ENCODE assay signal across 17 cellular contexts in the genomic region with DNA sequence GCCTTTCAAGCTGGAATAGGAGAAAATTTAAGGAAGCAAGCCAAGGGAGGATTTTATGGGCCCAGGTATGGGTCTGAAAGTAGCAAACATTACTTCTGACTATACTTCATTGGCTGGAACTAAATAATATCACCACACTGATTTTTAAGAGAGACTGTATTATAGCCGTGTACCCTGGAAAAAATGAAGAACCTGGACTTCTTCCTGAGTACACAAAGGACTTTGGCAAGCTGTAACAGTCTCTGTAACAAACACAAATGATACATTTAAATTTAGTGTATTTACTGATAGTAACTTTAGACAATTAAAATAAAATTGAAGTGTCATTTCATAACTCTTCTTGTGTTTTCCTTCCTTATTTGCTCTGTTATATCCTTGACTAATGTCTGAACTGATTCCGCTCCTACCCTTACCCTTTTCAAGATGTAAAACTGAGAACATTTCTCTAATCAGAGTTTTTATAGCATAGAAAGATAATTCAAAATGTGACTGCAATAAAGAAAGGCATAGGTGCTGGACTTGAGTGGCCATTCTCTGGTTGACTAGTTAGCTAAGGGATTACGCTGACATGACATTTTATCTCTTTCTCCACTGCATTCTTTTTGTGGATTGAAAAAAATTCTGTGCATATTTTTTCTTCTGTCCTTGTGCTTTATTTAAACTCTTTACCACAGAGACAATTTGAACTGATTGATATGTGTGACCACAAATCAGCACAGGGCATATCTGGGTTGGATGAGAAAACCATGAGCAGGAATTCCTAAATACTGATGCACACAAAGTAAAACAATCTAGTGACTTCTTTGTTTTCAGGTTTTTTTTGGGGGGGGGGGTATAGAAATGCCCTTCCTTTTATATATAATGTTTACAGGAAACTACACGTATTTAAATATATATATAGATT.
A peak's percentile ranks its signal among the peaks of the same experiment; 100 is the strongest.
DNase-seq lines count a peak whose midpoint lies in the region; ATAC-seq and TF ChIP-seq lines count a peak whose summit lies in the region.
"Had no signal": no experiment of that assay in that cellular context is flagged by ENCODE, and none has a peak within 500 bp of the region (broad histone marks: within the 10 kb centered on the region; RNA-seq: fewer than 3 reads in every experiment).

No MANE protein-coding gene starts in this region.

- H3K4me2 ChIP-seq in SK-N-SH (no peak overlapping the region), fibroblast of lung (ENCODE audit: extremely low read depth, insufficient read depth, low read length) (no peak overlapping the region), hepatocyte (no peak overlapping the region)

- H3K9me3 Mint-ChIP-seq in effector memory CD8-positive, alpha-beta T cell, result no peaks in the 10 kb centered on the region
- H3K9me3 Mint-ChIP-seq: activated T-helper 2 cell treated with anti-CD3 and anti-CD28 coated beads, Interferon-gamma antibody, Interleukin-2, Interleukin-4, amounts not matched to agents 10 μg/mL and 5 μg/mL and 100 μg/mL, durations not matched to agents 14 hours and 24 hours and 36 hours; nephron progenitor cell; T-helper 2 cell treated with Interferon-gamma antibody and Interleukin-4, amounts not matched to agents 5 μg/mL and 100 μg/mL, for 36 hours had no signal

- no peak overlapping the region for H3K4me3 Mint-ChIP-seq in effector memory CD8-positive, alpha-beta T cell
- H3K4me3 Mint-ChIP-seq: nephron progenitor cell; T-helper 2 cell treated with Interferon-gamma antibody and Interleukin-4, amounts not matched to agents 5 μg/mL and 100 μg/mL, for 36 hours had no signal

- H3K27ac ChIP-seq in SK-N-SH (ENCODE audit: low read depth in 2 of 2, low read length in 1 of 2), result no peak overlapping the region
- H3K27ac ChIP-seq in fibroblast of lung (ENCODE audit: insufficient read depth, low read length), result no peak overlapping the region
- no peak overlapping the region for H3K27ac ChIP-seq in prostate gland
- no peak overlapping the region for H3K27ac ChIP-seq in hepatocyte
- H3K27ac ChIP-seq: adrenal gland had no signal

- no peak for ATAC-seq in HG03469 (IDR thresholded peaks at IDR 0.05; ENCODE audit: unreplicated experiment)
- ATAC-seq in effector memory CD8-positive, alpha-beta T cell (replicated peaks), result no peak

- H3K9me2 ChIP-seq in SK-N-SH (no peaks in the 10 kb centered on the region), hepatocyte (replicated peaks; ENCODE audit: insufficient read depth) (no peaks in the 10 kb centered on the region)

- H3K27ac Mint-ChIP-seq in effector memory CD8-positive, alpha-beta T cell, result no peak overlapping the region
- H3K27ac Mint-ChIP-seq: activated T-helper 2 cell treated with anti-CD3 and anti-CD28 coated beads, Interferon-gamma antibody, Interleukin-2, Interleukin-4, amounts not matched to agents 10 μg/mL and 5 μg/mL and 100 μg/mL, durations not matched to agents 14 hours and 24 hours and 36 hours; T-helper 2 cell treated with Interferon-gamma antibody and Interleukin-4, amounts not matched to agents 5 μg/mL and 100 μg/mL, for 36 hours had no signal

- TF ChIP-seq POLR2A in prostate gland (IDR thresholded peaks at IDR 0.05), result no peak

- TF ChIP-seq CTCF in SK-N-SH (IDR thresholded peaks at IDR 0.05), result no peak
- TF ChIP-seq CTCF in fibroblast of lung (conservative IDR thresholded peaks at IDR 0.05 in 1 of 2, IDR thresholded peaks at IDR 0.05 in 1 of 2; ENCODE audit: low read depth in 1 of 2, low read length in 2 of 2), result no peak
- TF ChIP-seq CTCF in prostate gland (IDR thresholded peaks at IDR 0.05), result no peak
- TF ChIP-seq CTCF in hepatocyte (IDR thresholded peaks at IDR 0.05; ENCODE audit: poor library complexity), result no peak

- H3K27me3 Mint-ChIP-seq in effector memory CD8-positive, alpha-beta T cell, result peaks cover 0 to 21% of the 10 kb centered on the region in 2 donors

- H3K79me2 ChIP-seq in SK-N-SH (ENCODE audit: insufficient read depth) (no peaks in the 10 kb centered on the region), fibroblast of lung (ENCODE audit: control insufficient read depth, insufficient read depth, low read length) (no peaks in the 10 kb centered on the region), hepatocyte (no peaks in the 10 kb centered on the region)

- H3K27me3 ChIP-seq in SK-N-SH (ENCODE audit: insufficient read depth), result peaks cover 5% of the 10 kb centered on the region; the same call in 1 of the 2 replicates
- H3K27me3 ChIP-seq in fibroblast of lung (ENCODE audit: control insufficient read depth, insufficient read depth, low read length), result no peaks in the 10 kb centered on the region
- H3K27me3 ChIP-seq in prostate gland (replicated peaks; ENCODE audit: insufficient read depth), result no peaks in the 10 kb centered on the region
- no peaks in the 10 kb centered on the region for H3K27me3 ChIP-seq in hepatocyte

- H3K4me3 ChIP-seq in SK-N-SH (ENCODE audit: low read depth in 2 of 2, low read length in 1 of 2) (no peak overlapping the region), fibroblast of lung (replicated peaks in 1 of 4; ENCODE audit: control extremely low read depth in 1 of 4, insufficient read depth in 1 of 4, low read depth in 3 of 4, low read length in 4 of 4) (no peak overlapping the region), prostate gland (no peak overlapping the region), hepatocyte (no peak overlapping the region)
- H3K4me3 ChIP-seq: adrenal gland had no signal

- H3K36me3 ChIP-seq in SK-N-SH (replicated peaks in 1 of 2; ENCODE audit: control insufficient read depth in 1 of 2, insufficient read depth in 2 of 2, low read length in 1 of 2), result no peaks in the 10 kb centered on the region
- H3K36me3 ChIP-seq in fibroblast of lung (ENCODE audit: control insufficient read depth, insufficient read depth, low read length), result no peaks in the 10 kb centered on the region
- H3K36me3 ChIP-seq in prostate gland, result no peaks in the 10 kb centered on the region
- no peaks in the 10 kb centered on the region for H3K36me3 ChIP-seq in hepatocyte (replicated peaks; ENCODE audit: insufficient read depth, low read depth)
- H3K36me3 ChIP-seq: adrenal gland had no signal

- TF ChIP-seq EP300 in SK-N-SH (IDR thresholded peaks at IDR 0.05; ENCODE audit: borderline replicate concordance in 1 of 2, low read depth in 1 of 2, low read length in 1 of 2), result no peak

- H4K20me1 ChIP-seq in SK-N-SH (ENCODE audit: insufficient read depth) (no peaks in the 10 kb centered on the region), fibroblast of lung (ENCODE audit: control insufficient read depth, extremely low read depth, insufficient read depth, low read length) (no peaks in the 10 kb centered on the region), hepatocyte (ENCODE audit: insufficient read depth, poor library complexity, severe bottlenecking) (no peaks in the 10 kb centered on the region)

- H2AFZ ChIP-seq in SK-N-SH (ENCODE audit: low read depth) (no peak overlapping the region), fibroblast of lung (ENCODE audit: low read length) (no peak overlapping the region), hepatocyte (no peak overlapping the region)

- H3K4me1 Mint-ChIP-seq in effector memory CD8-positive, alpha-beta T cell (ENCODE audit: low read depth in 2 of 2), result no peaks in the 10 kb centered on the region

- H3K9ac ChIP-seq in SK-N-SH (no peak overlapping the region), fibroblast of lung (ENCODE audit: insufficient read depth, low read length) (no peak overlapping the region)

- WGBS in SK-N-SH (ENCODE audit: low lambda C conversion rate), result 17% methylated on average over 4 of the region's 4 CpGs
- WGBS in prostate gland, result 29% methylated on average over 4 of the region's 4 CpGs
- 89% methylated on average over 4 of the region's 4 CpGs for WGBS in hepatocyte (ENCODE audit: low lambda C conversion rate, missing lambda C conversion rate)

- H3K9me3 ChIP-seq in SK-N-SH, result no peaks in the 10 kb centered on the region
- H3K9me3 ChIP-seq in fibroblast of lung (ENCODE audit: control insufficient read depth, insufficient read depth, low read depth, low read length), result no peaks in the 10 kb centered on the region
- no peaks in the 10 kb centered on the region for H3K9me3 ChIP-seq in prostate gland
- no peaks in the 10 kb centered on the region for H3K9me3 ChIP-seq in hepatocyte (ENCODE audit: low read depth)
- H3K9me3 ChIP-seq: adrenal gland had no signal

- H3F3A ChIP-seq in SK-N-SH (replicated peaks; ENCODE audit: insufficient read depth), result no peaks in the 10 kb centered on the region

- DNase-seq in ELR (ENCODE audit: low read depth) (peak; percentile 20), SK-N-SH (no peak), fibroblast of lung (ENCODE audit: low read depth in 2 of 2) (peak; percentile 37 to 95), prostate gland (ENCODE audit: low spot score) (peak; percentile 21), hepatocyte (ENCODE audit: low spot score) (no peak)
- no peak for DNase-seq in activated CD4-positive, alpha-beta T cell treated with anti-CD3 and anti-CD28 coated beads, Interleukin-2, amount 50 U/mL, for 4 hours
- no peak for DNase-seq in effector memory CD8-positive, alpha-beta T cell
- DNase-seq: activated CD4-positive, CD25-positive, alpha-beta regulatory T cell; adrenal gland; DMS53; NCI-H2029; nephron progenitor cell; stimulated activated naive CD4-positive, alpha-beta T cell treated with Interleukin-2 at 50 U/mL for 16 hours; trophoblast cell had no signal

- no peaks in the 10 kb centered on the region; a peak in 1 of 4 replicates for H3K4me1 ChIP-seq in SK-N-SH (ENCODE audit: control insufficient read depth in 1 of 2, insufficient read depth in 2 of 2, low read depth in 1 of 2, low read length in 1 of 2)
- H3K4me1 ChIP-seq in fibroblast of lung (ENCODE audit: control insufficient read depth, extremely low read depth, insufficient read depth, low read length), result no peaks in the 10 kb centered on the region
- no peaks in the 10 kb centered on the region for H3K4me1 ChIP-seq in prostate gland (replicated peaks)
- no peaks in the 10 kb centered on the region for H3K4me1 ChIP-seq in hepatocyte (ENCODE audit: insufficient read depth)
- H3K4me1 ChIP-seq: adrenal gland had no signal

- POLR2A ChIA-PET in SK-N-SH (lab: Yijun Ruan, JAX), result no interaction called here

- CTCF ChIA-PET in SK-N-SH (lab: Yijun Ruan, JAX), result no interaction called here

- intact Hi-C loops in prostate gland (cut with DNase I), result no loop called here

- H3K36me3 Mint-ChIP-seq in effector memory CD8-positive, alpha-beta T cell (ENCODE audit: insufficient read depth), result no peaks in the 10 kb centered on the region

- no peak for TF ChIP-seq RAD21 in SK-N-SH (IDR thresholded peaks at IDR 0.05; ENCODE audit: low read length)

TF ChIP-seq in SK-N-SH, 30 proteins besides CTCF, POLR2A, EP300 and RAD21:
- TF ChIP-seq, protein P1, sequence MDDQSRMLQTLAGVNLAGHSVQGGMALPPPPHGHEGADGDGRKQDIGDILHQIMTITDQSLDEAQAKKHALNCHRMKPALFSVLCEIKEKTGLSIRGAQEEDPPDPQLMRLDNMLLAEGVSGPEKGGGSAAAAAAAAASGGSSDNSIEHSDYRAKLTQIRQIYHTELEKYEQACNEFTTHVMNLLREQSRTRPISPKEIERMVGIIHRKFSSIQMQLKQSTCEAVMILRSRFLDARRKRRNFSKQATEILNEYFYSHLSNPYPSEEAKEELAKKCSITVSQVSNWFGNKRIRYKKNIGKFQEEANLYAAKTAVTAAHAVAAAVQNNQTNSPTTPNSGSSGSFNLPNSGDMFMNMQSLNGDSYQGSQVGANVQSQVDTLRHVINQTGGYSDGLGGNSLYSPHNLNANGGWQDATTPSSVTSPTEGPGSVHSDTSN (IDR thresholded peaks at IDR 0.05), result peak; percentile 23
- TF ChIP-seq ELF1 (IDR thresholded peaks at IDR 0.05) (no peak), CHD2 (IDR thresholded peaks at IDR 0.05; ENCODE audit: low read length, partially characterized antibody) (no peak)

Comparison
In these comparisons a context has a peak if more than half of its experiments do, and no peak if none do; other contexts are left out.
1. DNase-seq: peak in ELR (single experiment), fibroblast of lung (2 of 2) and prostate gland (single experiment); none in SK-N-SH (single experiment), activated CD4-positive, alpha-beta T cell treated with anti-CD3 and anti-CD28 coated beads, Interleukin-2, amount 50 U/mL, for 4 hours (0 of 2), effector memory CD8-positive, alpha-beta T cell (0 of 3) and hepatocyte (single experiment).